In the genomic region with DNA sequence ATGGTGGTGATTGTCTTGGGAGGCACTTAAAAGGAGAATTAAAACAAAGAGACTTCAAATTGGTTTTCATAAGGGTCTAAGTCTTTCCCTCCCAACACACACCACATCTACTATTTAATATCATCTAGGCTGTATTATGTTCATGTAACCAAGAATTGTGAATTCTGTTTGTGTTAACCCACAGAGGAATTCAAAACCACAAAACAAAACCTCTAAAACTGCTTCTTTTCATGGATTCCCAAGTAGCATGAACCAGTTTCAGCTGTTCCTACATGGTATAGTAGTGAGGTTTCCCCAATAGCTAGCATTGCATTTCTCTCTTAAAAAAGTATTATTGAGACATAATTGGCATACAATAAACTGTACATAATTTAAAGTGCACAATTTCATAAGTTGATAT, we compare ENCODE assay signal across 23 cellular contexts.
"Had no signal": no experiment of that assay in that cellular context is flagged by ENCODE, and none has a peak within 500 bp of the region (broad histone marks: within the 10 kb centered on the region; RNA-seq: fewer than 3 reads in every experiment).

No MANE protein-coding gene starts in this region.

- H3K27ac Mint-ChIP-seq: dendritic cell treated with granulocyte-macrophage colony-stimulating factor and Interleukin-4, amounts not matched to agents 40 ng/mL and 50 ng/mL, for 4 days; effector memory CD8-positive, alpha-beta T cell; naive B cell; nephron; progenitor cell of endocrine pancreas; type B pancreatic cell had no signal

- H3K36me3 Mint-ChIP-seq: naive B cell, type B pancreatic cell had no signal

- H3K79me2 ChIP-seq: hepatocyte had no signal

- DNase-seq: effector memory CD8-positive, alpha-beta T cell; esophagus squamous epithelium; foreskin keratinocyte; head of caudate nucleus; kidney; left cardiac atrium; left ventricle myocardium inferior; lower lobe of right lung; mesenchymal stem cell; midbrain; naive B cell; occipital lobe; pancreas; right cardiac atrium; stimulated activated CD4-positive, alpha-beta T cell treated with anti-CD3 and anti-CD28 coated beads, Interleukin-2, amount 100 ng/mL, for 48 hours; stimulated activated naive CD4-positive, alpha-beta T cell treated with Interleukin-2 at 50 U/mL for 16 hours had no signal

- H3K4me3 ChIP-seq: esophagus squamous epithelium, hepatocyte, left ventricle myocardium inferior, lower lobe of right lung, pancreas, smooth muscle cell had no signal

- H3K36me3 ChIP-seq: esophagus squamous epithelium, left ventricle myocardium inferior, lower lobe of right lung, pancreas had no signal

- H2AFZ ChIP-seq: hepatocyte had no signal

- H3K9me3 Mint-ChIP-seq: dendritic cell treated with granulocyte-macrophage colony-stimulating factor and Interleukin-4, amounts not matched to agents 40 ng/mL and 50 ng/mL, for 4 days; effector memory CD8-positive, alpha-beta T cell; naive B cell; nephron; type B pancreatic cell had no signal

- H3K27me3 ChIP-seq: esophagus squamous epithelium, foreskin keratinocyte, hepatocyte, pancreas had no signal

- H3K4me1 Mint-ChIP-seq: naive B cell, nephron had no signal

- H3K9me3 ChIP-seq: esophagus squamous epithelium, left ventricle myocardium inferior, lower lobe of right lung, pancreas had no signal

- H3K4me1 ChIP-seq: esophagus squamous epithelium, foreskin keratinocyte, lower lobe of right lung, pancreas had no signal

- H3K27me3 Mint-ChIP-seq: dendritic cell treated with granulocyte-macrophage colony-stimulating factor and Interleukin-4, amounts not matched to agents 40 ng/mL and 50 ng/mL, for 4 days; progenitor cell of endocrine pancreas; type B pancreatic cell had no signal

- H3K4me3 Mint-ChIP-seq: dendritic cell treated with granulocyte-macrophage colony-stimulating factor and Interleukin-4, amounts not matched to agents 40 ng/mL and 50 ng/mL, for 4 days; effector memory CD8-positive, alpha-beta T cell; naive B cell; nephron; type B pancreatic cell had no signal

- H3K4me2 ChIP-seq: hepatocyte, smooth muscle cell had no signal

- H3K27ac ChIP-seq: epithelial cell of prostate, esophagus squamous epithelium, foreskin keratinocyte, hepatocyte, left ventricle myocardium inferior, lower lobe of right lung, pancreas had no signal

- ATAC-seq: effector memory CD8-positive, alpha-beta T cell; foreskin keratinocyte; left cardiac atrium; lower lobe of right lung; pancreas; right cardiac atrium had no signal
